ENCODE assay signal across 8 cellular contexts in genomic region chr16:29811170-29811895, GRCh38. TPM values are rescaled to one million over a fixed set of nuclear protein-coding genes. Genes with fewer than 3 reads are reported as not detected.
DNase-seq lines count a peak whose midpoint lies in the region; ATAC-seq and TF ChIP-seq lines count a peak whose summit lies in the region.

No MANE protein-coding gene starts in this region.

- H4K12ac ChIP-seq in trophoblast cell (ENCODE audit: low read depth, low read length), result no peak overlapping the region

- H3K4me2 ChIP-seq in SU-DHL-6 (ENCODE audit: low read depth, low read length, poor library complexity, severe bottlenecking), result peak overlapping the region; percentile 29
- H3K4me2 ChIP-seq in trophoblast cell (ENCODE audit: low read length), result peak overlapping the region; percentile 75

- peak overlapping the region; percentile 12 for H3K18ac ChIP-seq in trophoblast cell (ENCODE audit: low read length)

- no peak overlapping the region for H3K23ac ChIP-seq in trophoblast cell (ENCODE audit: low read length)

- peak overlapping the region; percentile 59 for H4K91ac ChIP-seq in trophoblast cell (ENCODE audit: low read depth, low read length)

- TF ChIP-seq CTCF in CD4-positive, alpha-beta T cell (IDR thresholded peaks at IDR 0.05), result no peak
- TF ChIP-seq CTCF in SU-DHL-6 (IDR thresholded peaks at IDR 0.05; ENCODE audit: insufficient read depth, low read length, poor library complexity, severe bottlenecking), result no peak
- no peak for TF ChIP-seq CTCF in astrocyte of the cerebellum (IDR thresholded peaks at IDR 0.05; ENCODE audit: low read depth, low read length, missing control alignments)
- peak in 1 of 2 donors; percentile 16 for TF ChIP-seq CTCF in right atrium auricular region (IDR thresholded peaks at IDR 0.05)

- whole genome bisulfite sequencing in trophoblast cell (ENCODE audit: extremely low coverage, insufficient coverage, insufficient read length), result no CpG with 5 or more reads among the region's 31 CpGs

- H3F3A ChIP-seq in SU-DHL-6 (ENCODE audit: insufficient read depth), result peaks cover 20% of the 10 kb centered on the region; the same call in 1 of the 2 replicates

- no peaks in the 10 kb centered on the region for H3K27me3 ChIP-seq in CD4-positive, alpha-beta T cell (ENCODE audit: control insufficient read depth, insufficient read depth, low read length)
- no peaks in the 10 kb centered on the region for H3K27me3 ChIP-seq in SU-DHL-6 (ENCODE audit: low read length)
- no peaks in the 10 kb centered on the region for H3K27me3 ChIP-seq in right atrium auricular region
- no peaks in the 10 kb centered on the region for H3K27me3 ChIP-seq in trophoblast cell (ENCODE audit: insufficient read depth, low read length)

- H3K79me2 ChIP-seq in SU-DHL-6 (ENCODE audit: insufficient read depth, low read length) (peaks cover 12% of the 10 kb centered on the region; the same call in 1 of the 2 replicates), trophoblast cell (ENCODE audit: control insufficient read depth, insufficient read depth, low read length, poor library complexity) (peaks cover 24% of the 10 kb centered on the region)

- peaks cover 28% of the 10 kb centered on the region for H3K79me1 ChIP-seq in trophoblast cell (ENCODE audit: low read length)

- intact Hi-C loops in CD4-positive, alpha-beta T cell (cut with DNase I, micrococcal nuclease), result no loop called here

- POLR2A ChIA-PET in CD4-positive, alpha-beta T cell (lab: Charles Lee), result interaction anchor here (0.8 to 7.9 kb wide), 5 partner anchors 8 to 111 kb away, joined by 3 to 105 read pairs (median 6); partner anchors contain the start of gene KIF22

- H3K4me3 ChIP-seq in SU-DHL-6 (ENCODE audit: insufficient read depth, low read length, poor library complexity, severe bottlenecking), result no peak overlapping the region
- peak overlapping the region; percentile 62 for H3K4me3 ChIP-seq in astrocyte of the cerebellum (ENCODE audit: low read depth, low read length)
- peak overlapping the region; percentile 55 to 64 for H3K4me3 ChIP-seq in right atrium auricular region
- peak overlapping the region; percentile 41 for H3K4me3 ChIP-seq in trophoblast cell (ENCODE audit: low read depth, low read length)

- H3K36me3 ChIP-seq in SU-DHL-6 (ENCODE audit: low read length) (peaks cover 11% of the 10 kb centered on the region), right atrium auricular region (peaks cover 14% of the 10 kb centered on the region), trophoblast cell (ENCODE audit: control insufficient read depth in 1 of 2, insufficient read depth in 2 of 2, low read length in 2 of 2) (peaks cover 23 to 25% of the 10 kb centered on the region in 2 experiments)

- CTCF ChIA-PET in CD4-positive, alpha-beta T cell (lab: Charles Lee), result interaction anchor here (1.3 to 2.1 kb wide), 2 partner anchors 21 to 37 kb away, joined by 4 to 8 read pairs; partner anchors contain the start of gene KIF22

- peak overlapping the region; percentile 91 for H3K4me3 Mint-ChIP-seq in CD4-positive, alpha-beta T cell

- H3K9me3 ChIP-seq in CD4-positive, alpha-beta T cell (ENCODE audit: control insufficient read depth, low read length), result no peaks in the 10 kb centered on the region
- H3K9me3 ChIP-seq in SU-DHL-6 (ENCODE audit: insufficient read depth, low read length) (no peaks in the 10 kb centered on the region), right atrium auricular region (no peaks in the 10 kb centered on the region), trophoblast cell (ENCODE audit: insufficient read depth, low read depth, low read length) (peaks cover 4% of the 10 kb centered on the region)

- peak overlapping the region; percentile 5 for H3K4ac ChIP-seq in trophoblast cell (ENCODE audit: low read depth, low read length)

- peak overlapping the region; percentile 5 for H2BK120ac ChIP-seq in trophoblast cell (ENCODE audit: insufficient read depth, low read length, poor library complexity)

- H2AFZ ChIP-seq in SU-DHL-6 (ENCODE audit: low read depth, low read length, severe bottlenecking) (no peak overlapping the region), trophoblast cell (ENCODE audit: insufficient read depth, low read length, poor library complexity) (peak overlapping the region; percentile 3)

- 0 out of 2 replicates have a peak overlapping the region, but pooled peaks have one; percentile 19 for H3K9ac ChIP-seq in SU-DHL-6 (ENCODE audit: low read length)
- H3K9ac ChIP-seq in trophoblast cell (ENCODE audit: low read length), result peak overlapping the region; percentile 18

- peak overlapping the region; percentile 32 for H3K14ac ChIP-seq in trophoblast cell (ENCODE audit: low read length)

- peak overlapping the region; percentile 87 for H3K27ac Mint-ChIP-seq in CD4-positive, alpha-beta T cell

- no peak overlapping the region for H2BK12ac ChIP-seq in trophoblast cell (ENCODE audit: low read length)

- peak overlapping the region; percentile 43 for H2BK5ac ChIP-seq in trophoblast cell (ENCODE audit: low read depth, low read length, poor library complexity)

- H3K36me3 Mint-ChIP-seq in CD4-positive, alpha-beta T cell (ENCODE audit: low read depth), result peaks cover 43% of the 10 kb centered on the region

- no peak for ATAC-seq in CD4-positive, alpha-beta T cell (ENCODE audit: poor library complexity)
- ATAC-seq in GM21576 (IDR thresholded peaks at IDR 0.05; ENCODE audit: unreplicated experiment), result peak; percentile 35
- ATAC-seq in HG03520 (IDR thresholded peaks at IDR 0.05; ENCODE audit: unreplicated experiment), result no peak

- peaks cover 0 to 78% of the 10 kb centered on the region in 2 donors for H3K4me1 ChIP-seq in right atrium auricular region
- peaks cover 19 to 45% of the 10 kb centered on the region in 2 experiments for H3K4me1 ChIP-seq in trophoblast cell (ENCODE audit: control insufficient read depth in 1 of 2, insufficient read depth in 2 of 2, low read length in 2 of 2)

- H4K20me1 ChIP-seq in SU-DHL-6 (ENCODE audit: low read depth, low read length), result peaks cover 8% of the 10 kb centered on the region

- in situ Hi-C loops in astrocyte of the cerebellum (cut with HindIII; ENCODE audit: low sequenced_read_pairs), result no loop called here

- H3K9me3 Mint-ChIP-seq in CD4-positive, alpha-beta T cell, result no peaks in the 10 kb centered on the region

- DNase-seq in CD4-positive, alpha-beta T cell, result peak in 7 of 10 experiments; percentile 54 to 70 (median 61)
- DNase-seq in NCI-H1048 (lab: John Stamatoyannopoulos, UW), result peak; percentile 48
- peak; percentile 93 for DNase-seq in astrocyte of the cerebellum (ENCODE audit: low read depth)
- peak; percentile 97 for DNase-seq in right atrium auricular region (ENCODE audit: low spot score)
- peak; percentile 97 to 98 for DNase-seq in trophoblast cell

- peaks cover 76% of the 10 kb centered on the region for H3K4me1 Mint-ChIP-seq in CD4-positive, alpha-beta T cell (ENCODE audit: low read depth)

- H3K27me3 Mint-ChIP-seq in CD4-positive, alpha-beta T cell, result no peaks in the 10 kb centered on the region

- peak overlapping the region; percentile 38 for H2AK5ac ChIP-seq in trophoblast cell (ENCODE audit: low read length)

- H3K9me2 ChIP-seq in SU-DHL-6 (replicated peaks; ENCODE audit: insufficient read depth, low read length), result no peaks in the 10 kb centered on the region

- peak overlapping the region; percentile 52 for H3K27ac ChIP-seq in CD4-positive, alpha-beta T cell (ENCODE audit: low read depth, low read length)
- H3K27ac ChIP-seq in SU-DHL-6 (ENCODE audit: low read depth, low read length), result no peak overlapping the region
- H3K27ac ChIP-seq in right atrium auricular region, result peak overlapping the region; percentile 94 to 96
- peak overlapping the region; percentile 83 for H3K27ac ChIP-seq in trophoblast cell (ENCODE audit: low read depth, low read length)

- peak overlapping the region; percentile 8 for H4K8ac ChIP-seq in trophoblast cell (ENCODE audit: low read depth, low read length)

RNA-seq across cellular contexts. Expression of gene PRRT2, which starts 0.7 kb away (rescaled TPM):
- total RNA-seq in CD4-positive, alpha-beta T cell, result 1 to 10 TPM; 2.2 to 2.3 TPM
- total RNA-seq in right atrium auricular region, result under 1 TPM; 0.51 to 0.52 TPM
- 3.9 and 4.1 TPM in 2 replicates for polyA plus RNA-seq in trophoblast cell (2013)

RNA-seq across cellular contexts. Expression of gene PAGR1, which starts 4.6 kb away (rescaled TPM):
- 10 to 100 TPM; 20.3 TPM for total RNA-seq in CD4-positive, alpha-beta T cell
- total RNA-seq in right atrium auricular region, result 10 to 100 TPM; 23.5 to 27.3 TPM
- polyA plus RNA-seq in trophoblast cell (2013), result 33.5 and 34.4 TPM in 2 replicates

RNA-seq across cellular contexts. Expression of gene MAZ, which starts 5.0 kb away (rescaled TPM):
- total RNA-seq in CD4-positive, alpha-beta T cell, result 100 to 1,000 TPM; 251 to 253 TPM
- 10 to 100 TPM; 33.0 to 86.6 TPM for total RNA-seq in right atrium auricular region
- 151 and 161 TPM in 2 replicates for polyA plus RNA-seq in trophoblast cell (2013)

RNA-seq across cellular contexts. Expression of gene MVP, which starts 8.9 kb away (rescaled TPM):
- total RNA-seq in CD4-positive, alpha-beta T cell, result 100 to 1,000 TPM; 115 to 118 TPM
- 10 to 100 TPM; 44.4 to 77.9 TPM for total RNA-seq in right atrium auricular region
- polyA plus RNA-seq in trophoblast cell (2013), result 24.4 and 24.5 TPM in 2 replicates

RNA-seq across cellular contexts. Expression of gene KIF22, which starts 20.8 kb away (rescaled TPM):
- total RNA-seq in CD4-positive, alpha-beta T cell, result 100 to 1,000 TPM in 1 of 2 experiments, 10 to 100 TPM in 1; 99.0 to 101 TPM
- 10 to 100 TPM; 10.1 to 17.1 TPM for total RNA-seq in right atrium auricular region
- 75.9 and 76.3 TPM in 2 replicates for polyA plus RNA-seq in trophoblast cell (2013)
